In genomic region chr16:70496513-70496912, GRCh38 we compare ENCODE assay signal across 28 cellular contexts. TPM values are rescaled to one million over a fixed set of nuclear protein-coding genes. Genes with fewer than 3 reads are reported as not detected.
DNase-seq lines count a peak whose midpoint lies in the region; ATAC-seq, FAIRE-seq and TF ChIP-seq lines count a peak whose summit lies in the region.
"Had no signal": no experiment of that assay in that cellular context is flagged by ENCODE, and none has a peak within 500 bp of the region (broad histone marks: within the 10 kb centered on the region; RNA-seq: fewer than 3 reads in every experiment).

No MANE protein-coding gene starts in this region.

- H3K4me3 Mint-ChIP-seq in activated T-cell treated with anti-CD3 and anti-CD28 coated beads, Interleukin-2, amount 50 U/mL, for 72 hours, result peak overlapping the region in 1 of 2 donors; percentile 32
- H3K4me3 Mint-ChIP-seq: activated CD8-positive, alpha-beta memory T cell treated with anti-CD3 and anti-CD28 coated beads, Interleukin-2, amount 10 ng/mL, durations not matched to agents 7 days and 5 days; effector memory CD8-positive, alpha-beta T cell; H9; naive thymus-derived CD8-positive, alpha-beta T cell had no signal

- H3K27ac Mint-ChIP-seq in activated T-cell treated with anti-CD3 and anti-CD28 coated beads, Interleukin-2, amount 50 U/mL, for 72 hours, result no peak overlapping the region
- H3K27ac Mint-ChIP-seq: activated CD8-positive, alpha-beta memory T cell treated with anti-CD3 and anti-CD28 coated beads, Interleukin-2, amount 10 ng/mL, durations not matched to agents 7 days and 5 days; effector memory CD8-positive, alpha-beta T cell; H9 had no signal

- no peak for FAIRE-seq in GM12891 (lab: Jason Lieb, UNC)
- FAIRE-seq: GM12878, HepG2, TTC549 had no signal

- peak; percentile 86 to 93 for ATAC-seq in activated T-cell treated with anti-CD3 and anti-CD28 coated beads, Interleukin-2, amount 50 U/mL, for 72 hours (replicated peaks in 1 of 2)
- ATAC-seq in HG02610 (IDR thresholded peaks at IDR 0.05; ENCODE audit: unreplicated experiment), result peak; percentile 62
- ATAC-seq: activated CD8-positive, alpha-beta memory T cell treated with anti-CD3 and anti-CD28 coated beads, Interleukin-2, amount 10 ng/mL, durations not matched to agents 7 days and 5 days; effector memory CD8-positive, alpha-beta T cell; GM12878; left cardiac atrium; naive thymus-derived CD8-positive, alpha-beta T cell; PC-3; right lobe of liver had no signal

- H3K4me1 Mint-ChIP-seq in activated T-cell treated with anti-CD3 and anti-CD28 coated beads, Interleukin-2, amount 50 U/mL, for 72 hours (ENCODE audit: low read depth), result peaks cover 18% of the 10 kb centered on the region
- H3K4me1 Mint-ChIP-seq: H9 had no signal

- no peaks in the 10 kb centered on the region for H3K27me3 Mint-ChIP-seq in activated T-cell treated with anti-CD3 and anti-CD28 coated beads, Interleukin-2, amount 50 U/mL, for 72 hours (ENCODE audit: low read depth)
- H3K27me3 Mint-ChIP-seq: activated CD8-positive, alpha-beta memory T cell treated with anti-CD3 and anti-CD28 coated beads, Interleukin-2, amount 10 ng/mL, durations not matched to agents 7 days and 5 days; effector memory CD8-positive, alpha-beta T cell; naive thymus-derived CD8-positive, alpha-beta T cell had no signal

- TF ChIP-seq POLR2A in GM12891 (IDR thresholded peaks at IDR 0.05; ENCODE audit: low read depth, low read length), result no peak

- H3K9me3 Mint-ChIP-seq in activated T-cell treated with anti-CD3 and anti-CD28 coated beads, Interleukin-2, amount 50 U/mL, for 72 hours, result no peaks in the 10 kb centered on the region
- H3K9me3 Mint-ChIP-seq: effector memory CD8-positive, alpha-beta T cell; H9; naive thymus-derived CD8-positive, alpha-beta T cell had no signal

- DNase-seq in activated T-cell treated with anti-CD3 and anti-CD28 coated beads, Interleukin-2, amount 50 U/mL, for 72 hours, result peak; percentile 29 to 35
- no peak for DNase-seq in activated T-cell treated with anti-CD3 and anti-CD28 coated beads, Interleukin-2, amount 50 U/mL, for 48 hours
- DNase-seq in GM12891 (ENCODE audit: insufficient read length, low spot score), result no peak
- peak; percentile 40 for DNase-seq in stimulated activated CD8-positive, alpha-beta memory T cell treated with anti-CD3 and anti-CD28 coated beads, Interleukin-4, amount 100 ng/mL, for 48 hours
- no peak for DNase-seq in T1000 (lab: John Stamatoyannopoulos, UW)
- no peak for DNase-seq in NCI-H2171 (lab: John Stamatoyannopoulos, UW)
- DNase-seq: activated CD8-positive, alpha-beta memory T cell treated with anti-CD3 and anti-CD28 coated beads, Interleukin-2, amount 10 ng/mL, durations not matched to agents 7 days and 5 days; caudate nucleus; effector memory CD8-positive, alpha-beta T cell; EL; H9; hypothalamus; Karpas-422; left cardiac atrium; naive thymus-derived CD8-positive, alpha-beta T cell; NCI-H1417; NCI-H2029 treated with DMSO at 0.1 percent for 48 hours; NCI-H226; NCI-H526 treated with DMSO at 0.1 percent for 48 hours; NK-92 treated with Interleukin-12 subunit alpha and Interleukin-12 subunit beta, amount 100 ng/mL, for 24 hours; nucleus accumbens; PC-3; right lobe of liver; T-helper 1 cell had no signal

- H3K36me3 Mint-ChIP-seq in activated T-cell treated with anti-CD3 and anti-CD28 coated beads, Interleukin-2, amount 50 U/mL, for 72 hours (ENCODE audit: insufficient read depth in 2 of 2), result peaks cover 0 to 10% of the 10 kb centered on the region in 2 donors

TF ChIP-seq in GM12891, 5 proteins besides CTCF, POLR2A, EP300 and RAD21:
- no peak for TF ChIP-seq POLR2AphosphoS5 (IDR thresholded peaks at IDR 0.05; ENCODE audit: low read depth, low read length)
- TF ChIP-seq POU2F2 (IDR thresholded peaks at IDR 0.05; ENCODE audit: low read depth, low read length), result 0 out of 2 replicates have a peak, but pooled peaks have one; percentile 39
- no peak for TF ChIP-seq TAF1 (IDR thresholded peaks at IDR 0.05; ENCODE audit: low read depth, low read length)
- TF ChIP-seq SPI1 (IDR thresholded peaks at IDR 0.05; ENCODE audit: low read depth, low read length), result no peak

RNA-seq across cellular contexts. Expression of gene COG4, which starts 26.8 kb away (rescaled TPM):
- 10 to 100 TPM; 30.2 to 53.4 TPM for total RNA-seq in activated T-cell treated with anti-CD3 and anti-CD28 coated beads, Interleukin-2, amount 50 U/mL, for 72 hours
- 29.7 TPM for polyA plus RNA-seq in GM12891 (2012; ENCODE audit: low read depth, missing spikeins)

RNA-seq across cellular contexts. Expression of gene SF3B3, which starts 27.1 kb away (rescaled TPM):
- total RNA-seq in activated T-cell treated with anti-CD3 and anti-CD28 coated beads, Interleukin-2, amount 50 U/mL, for 72 hours, result 100 to 1,000 TPM; 302 to 309 TPM
- polyA plus RNA-seq in GM12891 (2012; ENCODE audit: low read depth, missing spikeins), result 128 TPM

RNA-seq across cellular contexts. Expression of gene FCSK, which starts 42.1 kb away (rescaled TPM):
- 10 to 100 TPM; 15.4 to 18.0 TPM for total RNA-seq in activated T-cell treated with anti-CD3 and anti-CD28 coated beads, Interleukin-2, amount 50 U/mL, for 72 hours
- 8.0 TPM for polyA plus RNA-seq in GM12891 (2012; ENCODE audit: low read depth, missing spikeins)

RNA-seq across cellular contexts. Expression of gene ST3GAL2, which starts 57.6 kb away (rescaled TPM):
- total RNA-seq in activated T-cell treated with anti-CD3 and anti-CD28 coated beads, Interleukin-2, amount 50 U/mL, for 72 hours, result 10 to 100 TPM; 15.9 to 18.3 TPM
- polyA plus RNA-seq in GM12891 (2012; ENCODE audit: low read depth, missing spikeins), result 33.7 TPM

Comparison
In these comparisons a context has a peak if more than half of its experiments do, and no peak if none do; other contexts are left out.
1. DNase-seq: peak in activated T-cell treated with anti-CD3 and anti-CD28 coated beads, Interleukin-2, amount 50 U/mL, for 72 hours (2 of 2) and stimulated activated CD8-positive, alpha-beta memory T cell treated with anti-CD3 and anti-CD28 coated beads, Interleukin-4, amount 100 ng/mL, for 48 hours (single experiment); none in activated T-cell treated with anti-CD3 and anti-CD28 coated beads, Interleukin-2, amount 50 U/mL, for 48 hours (0 of 2), GM12891 (single experiment), T1000 (single experiment) and NCI-H2171 (single experiment).